18 cellular contexts compared by ENCODE assay signal in the genomic region with DNA sequence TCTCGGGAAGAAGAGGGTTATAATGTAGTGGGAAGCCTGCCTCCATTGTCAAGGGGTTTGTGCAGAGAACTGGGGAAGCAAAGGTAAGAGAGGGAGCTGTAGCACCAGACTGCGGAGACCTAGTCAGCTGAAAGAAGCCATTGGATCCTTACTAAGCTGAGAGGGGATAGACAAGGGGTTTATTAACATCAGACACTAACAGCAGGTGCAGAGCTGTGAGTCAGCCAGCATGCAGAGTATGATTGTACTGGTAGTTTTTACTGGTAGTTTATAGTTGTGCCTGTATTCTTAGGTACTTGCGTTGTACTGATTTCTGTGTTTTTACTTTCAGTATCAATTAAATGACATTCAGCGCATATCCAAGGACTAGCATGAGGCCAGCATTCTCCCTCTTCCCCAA. TPM values are rescaled to one million over a fixed set of nuclear protein-coding genes. Genes with fewer than 3 reads are reported as not detected.
A peak's percentile ranks its signal among the peaks of the same experiment; 100 is the strongest.
DNase-seq lines count a peak whose midpoint lies in the region; ATAC-seq, FAIRE-seq and TF ChIP-seq lines count a peak whose summit lies in the region.
"Had no signal": no experiment of that assay in that cellular context is flagged by ENCODE, and none has a peak within 500 bp of the region (broad histone marks: within the 10 kb centered on the region; RNA-seq: fewer than 3 reads in every experiment).

No MANE protein-coding gene starts in this region.

- TF ChIP-seq EP300 in H1 (IDR thresholded peaks at IDR 0.05; ENCODE audit: borderline replicate concordance in 1 of 2, low read depth in 2 of 2, low read length in 2 of 2), result no peak

- H2AK5ac ChIP-seq in H1 (ENCODE audit: low read depth, low read length), result no peak overlapping the region

- H2AFZ ChIP-seq in H1 (ENCODE audit: low read length) (peak overlapping the region; percentile 34; the same call in 1 of the 2 replicates), PC-3 (ENCODE audit: low read length) (no peak overlapping the region)

- H3K9me2 ChIP-seq in PC-3 (replicated peaks; ENCODE audit: low read length), result no peaks in the 10 kb centered on the region

- POLR2A ChIA-PET in H1 (lab: Charles Lee; ENCODE audit: partially characterized antibody), result no interaction called here
- POLR2A ChIA-PET in PC-3 (lab: Charles Lee; ENCODE audit: unreplicated experiment), result no interaction called here

- no peak for FAIRE-seq in H1 (lab: Jason Lieb, UNC)
- FAIRE-seq: A549, HTR-8/SVneo had no signal

- H3K9me3 Mint-ChIP-seq in stimulated activated naive B cell treated with anti-CD40 and anti-IgM and Interleukin-4, amounts not matched to agents 10 μg/mL and 1 μg/mL and 100 μg/mL, for 72 hours, result peaks cover 5 to 6% of the 10 kb centered on the region in 2 donors

- H3K4me2 ChIP-seq in H1 (ENCODE audit: insufficient read depth in 1 of 2, low read depth in 2 of 2, low read length in 2 of 2), result no peak overlapping the region
- H3K4me2 ChIP-seq in PC-3 (ENCODE audit: low read length), result no peak overlapping the region
- H3K4me2 ChIP-seq: A549 had no signal

- CTCF ChIA-PET in H1 (lab: Charles Lee; ENCODE audit: partially characterized antibody) (interaction anchor here (0.7 to 1.2 kb wide), 2 partner anchors 10 to 65 kb away, joined by 3 read pairs; no protein-coding TSS in a partner anchor), PC-3 (lab: Charles Lee) (no interaction called here)

- TF ChIP-seq RAD21 in H1 (IDR thresholded peaks at IDR 0.05 in 1 of 2, conservative IDR thresholded peaks at IDR 0.05 in 1 of 2; ENCODE audit: low read depth in 2 of 2, low read length in 2 of 2), result no peak

- H3K23ac ChIP-seq in H1 (ENCODE audit: insufficient read length), result no peak overlapping the region

- H4K8ac ChIP-seq in H1 (ENCODE audit: extremely low read depth, insufficient read depth, low read length), result no peak overlapping the region

- peak; percentile 20 for DNase-seq in NCI-H82 (lab: John Stamatoyannopoulos, UW)
- no peak for DNase-seq in NCI-H82 treated with DMSO at 0.1 percent for 48 hours (lab: John Stamatoyannopoulos, UW; ENCODE audit: unreplicated experiment)
- peak; percentile 19 for DNase-seq in NCI-H2227 (lab: John Stamatoyannopoulos, UW; ENCODE audit: unreplicated experiment)
- DNase-seq in H1 (ENCODE audit: low read depth in 1 of 2, low spot score in 2 of 2), result no peak
- no peak for DNase-seq in stimulated activated naive B cell treated with anti-CD40 and anti-IgM and Interleukin-4, amounts not matched to agents 10 μg/mL and 1 μg/mL and 100 μg/mL, for 72 hours
- DNase-seq in anterior cingulate cortex (lab: John Stamatoyannopoulos, UW), result no peak
- no peak for DNase-seq in PC-3
- no peak for DNase-seq in T-helper 2 cell
- DNase-seq: COR-L47, EL, H9, NCI-H1417 treated with DMSO at 0.1 percent for 48 hours, NCI-H1930, T-helper 9 cell had no signal

- ATAC-seq in stimulated activated naive B cell treated with anti-CD40 and anti-IgM and Interleukin-4, amounts not matched to agents 10 μg/mL and 1 μg/mL and 100 μg/mL, for 72 hours (replicated peaks), result peak; percentile 33 to 71
- ATAC-seq in PC-3, result no peak
- ATAC-seq: A549 had no signal

- H3K9ac ChIP-seq in H1 (replicated peaks in 1 of 4; ENCODE audit: extremely low read depth in 1 of 4, low read depth in 3 of 4, low read length in 3 of 4) (no peak overlapping the region), PC-3 (ENCODE audit: low read length) (no peak overlapping the region)

- H3K4me1 ChIP-seq in H1 (replicated peaks in 1 of 4; ENCODE audit: control insufficient read depth in 3 of 4, insufficient read depth in 4 of 4, low read length in 3 of 4) (no peaks in the 10 kb centered on the region), PC-3 (ENCODE audit: insufficient read depth, low read length) (no peaks in the 10 kb centered on the region)
- H3K4me1 ChIP-seq: A549 had no signal

- no peak overlapping the region for H4K91ac ChIP-seq in H1 (replicated peaks; ENCODE audit: insufficient read length, low read length)

- H3K4me3 Mint-ChIP-seq in stimulated activated naive B cell treated with anti-CD40 and anti-IgM and Interleukin-4, amounts not matched to agents 10 μg/mL and 1 μg/mL and 100 μg/mL, for 72 hours, result no peak overlapping the region
- H3K4me3 Mint-ChIP-seq: H9, IgD-negative memory B cell had no signal

- no peak overlapping the region for H2BK5ac ChIP-seq in H1 (ENCODE audit: low read depth, low read length)

- H3K27ac ChIP-seq in H1 (ENCODE audit: low read depth, low read length) (no peak overlapping the region), PC-3 (ENCODE audit: low read length) (no peak overlapping the region)
- H3K27ac ChIP-seq: A549, C4-2B had no signal

- H3K27me3 Mint-ChIP-seq in stimulated activated naive B cell treated with anti-CD40 and anti-IgM and Interleukin-4, amounts not matched to agents 10 μg/mL and 1 μg/mL and 100 μg/mL, for 72 hours, result no peaks in the 10 kb centered on the region
- H3K27me3 Mint-ChIP-seq: IgD-negative memory B cell had no signal

- H3K18ac ChIP-seq in H1 (ENCODE audit: extremely low read depth, low read length), result no peak overlapping the region

- H2BK120ac ChIP-seq in H1 (replicated peaks; ENCODE audit: low read depth, low read length), result no peak overlapping the region

- intact Hi-C loops in PC-3 (cut with micrococcal nuclease), result no loop called here

- no peaks in the 10 kb centered on the region for H3K9me3 ChIP-seq in H1 (ENCODE audit: insufficient read depth in 2 of 2, low read depth in 1 of 2, low read length in 1 of 2)
- H3K9me3 ChIP-seq in PC-3 (ENCODE audit: low read length), result no peaks in the 10 kb centered on the region
- H3K9me3 ChIP-seq: A549 had no signal

- H4K20me1 ChIP-seq in H1 (replicated peaks in 1 of 2; ENCODE audit: control insufficient read depth in 1 of 2, insufficient read depth in 2 of 2, low read length in 2 of 2) (no peaks in the 10 kb centered on the region), PC-3 (ENCODE audit: low read length) (no peaks in the 10 kb centered on the region)

- no peaks in the 10 kb centered on the region for H3K23me2 ChIP-seq in H1 (ENCODE audit: low read depth, low read length)

- H3K4me1 Mint-ChIP-seq in stimulated activated naive B cell treated with anti-CD40 and anti-IgM and Interleukin-4, amounts not matched to agents 10 μg/mL and 1 μg/mL and 100 μg/mL, for 72 hours, result peaks cover 8 to 24% of the 10 kb centered on the region in 2 donors
- H3K4me1 Mint-ChIP-seq: H9 had no signal

- no peak overlapping the region for H2BK20ac ChIP-seq in H1 (ENCODE audit: low read length)

- peaks cover 8 to 10% of the 10 kb centered on the region in 2 donors for H3K36me3 Mint-ChIP-seq in stimulated activated naive B cell treated with anti-CD40 and anti-IgM and Interleukin-4, amounts not matched to agents 10 μg/mL and 1 μg/mL and 100 μg/mL, for 72 hours

- H3K27me3 ChIP-seq in H1 (replicated peaks in 1 of 4; ENCODE audit: control insufficient read depth in 3 of 4, extremely low read depth in 1 of 4, insufficient read depth in 3 of 4, low read length in 3 of 4), result no peaks in the 10 kb centered on the region
- H3K27me3 ChIP-seq in PC-3 (ENCODE audit: low read length), result peaks cover 10% of the 10 kb centered on the region

- no TSS peak for BruUV-seq in PC-3 (replicated peaks; lab: Mats Ljungman, UMichigan)

- no peaks in the 10 kb centered on the region for H3K79me1 ChIP-seq in H1 (ENCODE audit: low read depth, low read length)

- no peak for TF ChIP-seq POLR2A in H1 (IDR thresholded peaks at IDR 0.05; ENCODE audit: control extremely low read depth in 1 of 2, low read depth in 2 of 2, low read length in 2 of 2)

- no peaks in the 10 kb centered on the region for H3K79me2 ChIP-seq in H1 (ENCODE audit: control insufficient read depth in 1 of 2, insufficient read depth in 2 of 2, low read length in 2 of 2)
- no peaks in the 10 kb centered on the region for H3K79me2 ChIP-seq in PC-3 (ENCODE audit: low read length)

- H2BK15ac ChIP-seq in H1 (ENCODE audit: low read length), result no peak overlapping the region

- H3K36me3 ChIP-seq in H1 (ENCODE audit: control insufficient read depth in 2 of 4, insufficient read depth in 4 of 4, low read length in 3 of 4) (no peaks in the 10 kb centered on the region), PC-3 (ENCODE audit: low read depth, low read length) (no peaks in the 10 kb centered on the region)

- no peak overlapping the region for H3K4me3 ChIP-seq in H1 (ENCODE audit: extremely low read depth in 1 of 4, insufficient read depth in 2 of 4, low read depth in 3 of 4, low read length in 4 of 4)
- H3K4me3 ChIP-seq in PC-3 (ENCODE audit: low read length), result no peak overlapping the region
- H3K4me3 ChIP-seq: A549 had no signal

- H3K27ac Mint-ChIP-seq in stimulated activated naive B cell treated with anti-CD40 and anti-IgM and Interleukin-4, amounts not matched to agents 10 μg/mL and 1 μg/mL and 100 μg/mL, for 72 hours, result no peak overlapping the region
- H3K27ac Mint-ChIP-seq: H9 had no signal

- H2BK12ac ChIP-seq in H1 (ENCODE audit: low read depth, low read length), result no peak overlapping the region

- 93% methylated on average over 4 of the region's 4 CpGs; no CpG with 5 or more reads in 1 of the 2 experiments for WGBS in H1 (ENCODE audit: extremely low coverage in 1 of 2, insufficient coverage in 1 of 2, insufficient read length in 1 of 2, insufficient replicate concordance in 2 of 2, low coverage in 1 of 2, low lambda C conversion rate in 2 of 2, missing lambda C conversion rate in 1 of 2), 2 experiments

- no peak overlapping the region for H3K56ac ChIP-seq in H1 (replicated peaks; ENCODE audit: insufficient read length, low read depth, low read length)

- H3K4ac ChIP-seq in H1 (replicated peaks; ENCODE audit: insufficient read length, low read depth, low read length), result no peak overlapping the region

- H3K14ac ChIP-seq in H1 (ENCODE audit: insufficient read length), result no peak overlapping the region

- TF ChIP-seq CTCF in H1 (IDR thresholded peaks at IDR 0.05; ENCODE audit: control extremely low read depth in 1 of 3, insufficient read depth in 1 of 3, low read depth in 1 of 3, low read length in 3 of 3) (no peak), PC-3 (conservative IDR thresholded peaks at IDR 0.05; ENCODE audit: low read depth, low read length) (no peak)

- no peak overlapping the region for H4K5ac ChIP-seq in H1 (ENCODE audit: insufficient read length, low read depth, low read length)

- no peaks in the 10 kb centered on the region for H3F3A ChIP-seq in PC-3 (ENCODE audit: low read length, unreplicated experiment)

RNA-seq across cellular contexts. Expression of a gene that starts 17.8 kb away (rescaled TPM):
- not detected in 2 replicates for total RNA-seq in H1 (2021; fragmentation: NEBNext Ultra II Directional; extraction: Animal tissue kit (Norgen Biotek cat#: 25700))
- polyA plus RNA-seq in H1 (2011; rRNA removed), result not detected in 2 replicates
- not detected for polyA plus RNA-seq in H1 (2011; cell fraction: cytosol; rRNA removed)
- polyA plus RNA-seq in H1 (2011; cell fraction: nucleus; rRNA removed), result not detected
- polyA plus RNA-seq in H1 (2012, experiment 1 of 2), result not detected in 4 replicates
- polyA plus RNA-seq in H1 (2012, experiment 2 of 2), result not detected
- 0.04 TPM for polyA plus RNA-seq in H1 (2013, experiment 1 of 2)
- not detected for polyA plus RNA-seq in H1 (2013, experiment 2 of 2)
- not detected in 2 replicates for polyA minus RNA-seq in H1 (2011; rRNA and poly(A)+ RNA removed)
- polyA minus RNA-seq in H1 (2011; cell fraction: cytosol; rRNA and poly(A)+ RNA removed), result not detected
- not detected for polyA minus RNA-seq in H1 (2011; cell fraction: nucleus; rRNA and poly(A)+ RNA removed)
- not detected in 2 replicates for total RNA-seq in PC-3 (2014; rRNA removed)
- total RNA-seq: H9 had no signal
- polyA plus RNA-seq: A549 had no signal

RNA-seq across cellular contexts. Expression of a gene that starts 51.7 kb away (rescaled TPM):
- 15.1 and 16.8 TPM in 2 replicates for total RNA-seq in H1 (2021; fragmentation: NEBNext Ultra II Directional; extraction: Animal tissue kit (Norgen Biotek cat#: 25700))
- polyA plus RNA-seq in H1 (2011; rRNA removed), result 4.8 and 9.1 TPM in 2 replicates
- 10.8 TPM for polyA plus RNA-seq in H1 (2011; cell fraction: cytosol; rRNA removed)
- polyA plus RNA-seq in H1 (2011; cell fraction: nucleus; rRNA removed), result 3.3 TPM
- 5.6 to 11.0 TPM (median 8.9 TPM) in 4 replicates for polyA plus RNA-seq in H1 (2012, experiment 1 of 2)
- 1.5 TPM for polyA plus RNA-seq in H1 (2012, experiment 2 of 2)
- 28.6 TPM for polyA plus RNA-seq in H1 (2013, experiment 1 of 2)
- 28.5 TPM for polyA plus RNA-seq in H1 (2013, experiment 2 of 2)
- polyA minus RNA-seq in H1 (2011; rRNA and poly(A)+ RNA removed), result 6.7 and 9.9 TPM in 2 replicates
- polyA minus RNA-seq in H1 (2011; cell fraction: cytosol; rRNA and poly(A)+ RNA removed), result 4.8 TPM
- polyA minus RNA-seq in H1 (2011; cell fraction: nucleus; rRNA and poly(A)+ RNA removed), result 19.2 TPM
- 5.4 and 5.6 TPM in 2 replicates for total RNA-seq in PC-3 (2014; rRNA removed)

Comparison
In these comparisons a context has a peak if more than half of its experiments do, and no peak if none do; other contexts are left out.
1. DNase-seq: peak in NCI-H82 (single experiment) and NCI-H2227 (single experiment); none in NCI-H82 treated with DMSO at 0.1 percent for 48 hours (single experiment), H1 (0 of 2), stimulated activated naive B cell treated with anti-CD40 and anti-IgM and Interleukin-4, amounts not matched to agents 10 μg/mL and 1 μg/mL and 100 μg/mL, for 72 hours (single experiment), anterior cingulate cortex (0 of 58), PC-3 (single experiment) and T-helper 2 cell (0 of 5).